In genomic region chr2:102764083-102764482, GRCh38 we compare ENCODE assay signal across 1 cellular context.
TF ChIP-seq lines count a peak whose summit lies in the region.

No MANE protein-coding gene starts in this region.

TF ChIP-seq in IMR-90, 13 proteins besides CTCF, POLR2A, EP300 and RAD21 (continued from another document):
- TF ChIP-seq, protein P1, sequence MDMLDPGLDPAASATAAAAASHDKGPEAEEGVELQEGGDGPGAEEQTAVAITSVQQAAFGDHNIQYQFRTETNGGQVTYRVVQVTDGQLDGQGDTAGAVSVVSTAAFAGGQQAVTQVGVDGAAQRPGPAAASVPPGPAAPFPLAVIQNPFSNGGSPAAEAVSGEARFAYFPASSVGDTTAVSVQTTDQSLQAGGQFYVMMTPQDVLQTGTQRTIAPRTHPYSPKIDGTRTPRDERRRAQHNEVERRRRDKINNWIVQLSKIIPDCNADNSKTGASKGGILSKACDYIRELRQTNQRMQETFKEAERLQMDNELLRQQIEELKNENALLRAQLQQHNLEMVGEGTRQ (IDR thresholded peaks at IDR 0.05; ENCODE audit: low read depth, low read length), result no peak
- TF ChIP-seq MAFK (IDR thresholded peaks at IDR 0.05; ENCODE audit: low read depth, low read length) (no peak), NFE2L2 (IDR thresholded peaks at IDR 0.05; ENCODE audit: low read depth, low read length) (no peak), CEBPB (IDR thresholded peaks at IDR 0.05; ENCODE audit: low read depth, low read length) (no peak), CHD1 (IDR thresholded peaks at IDR 0.05; ENCODE audit: low read depth, low read length) (no peak), ELK1 (IDR thresholded peaks at IDR 0.05; ENCODE audit: borderline replicate concordance, low read depth, low read length) (no peak), MXI1 (IDR thresholded peaks at IDR 0.05; ENCODE audit: borderline replicate concordance, low read depth, low read length) (no peak), RCOR1 (IDR thresholded peaks at IDR 0.05; ENCODE audit: insufficient replicate concordance, low read length) (no peak), SMC3 (IDR thresholded peaks at IDR 0.05; ENCODE audit: low read depth, low read length) (no peak)
